17 cellular contexts compared by ENCODE assay signal in the genomic region with DNA sequence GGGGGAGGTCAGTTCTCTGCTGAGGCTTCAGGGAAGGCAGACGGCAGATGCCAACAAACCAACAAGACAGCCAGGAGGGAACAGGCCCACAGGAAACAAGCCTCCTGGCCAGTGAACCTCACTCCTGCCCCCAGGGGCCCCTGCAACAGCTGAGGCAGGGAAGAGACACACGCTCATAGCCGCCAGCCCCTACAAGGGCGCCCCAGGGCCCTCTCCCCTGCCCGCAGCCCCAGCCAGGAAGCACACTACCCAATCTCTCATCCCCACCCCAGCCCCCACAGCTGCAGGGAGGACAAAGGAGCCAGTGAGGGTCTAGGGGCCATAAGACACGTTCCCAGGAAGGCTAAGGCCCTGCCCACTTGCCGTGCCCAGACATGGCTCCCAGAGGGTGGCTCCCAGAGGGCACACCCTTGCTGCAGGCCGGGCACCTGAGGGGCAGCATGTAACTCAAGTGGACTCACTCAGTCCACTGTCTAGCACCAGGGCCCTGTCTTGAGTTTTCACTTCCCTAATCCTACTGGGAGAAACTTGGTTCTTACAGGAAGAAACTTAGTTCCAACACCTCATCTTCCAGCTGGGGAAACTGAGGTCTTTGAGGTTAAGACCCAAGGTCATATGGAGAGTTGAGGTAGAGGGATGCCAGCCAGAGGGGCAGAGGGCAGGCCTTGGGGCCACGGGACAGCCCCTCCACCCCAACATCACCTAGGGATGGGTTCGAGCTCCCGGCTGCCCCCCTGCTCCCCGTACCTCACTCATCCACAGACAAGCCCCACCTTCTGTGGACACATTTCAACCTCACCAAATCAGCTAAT. TPM values are rescaled to one million over a fixed set of nuclear protein-coding genes. Genes with fewer than 3 reads are reported as not detected.
DNase-seq lines count a peak whose midpoint lies in the region; ATAC-seq, FAIRE-seq and TF ChIP-seq lines count a peak whose summit lies in the region.
"Had no signal": no experiment of that assay in that cellular context is flagged by ENCODE, and none has a peak within 500 bp of the region (broad histone marks: within the 10 kb centered on the region; RNA-seq: fewer than 3 reads in every experiment).

No MANE protein-coding gene starts in this region.

- FAIRE-seq in K562 (lab: Jason Lieb, UNC), result no peak
- FAIRE-seq: small intestine had no signal

- H3K9me3 ChIP-seq in KOPT-K1 (ENCODE audit: insufficient read depth, low read length, poor library complexity, severe bottlenecking), result no peaks in the 10 kb centered on the region
- H3K9me3 ChIP-seq in K562 (replicated peaks; ENCODE audit: control insufficient read depth, insufficient read depth, low read depth, low read length), result no peaks in the 10 kb centered on the region
- H3K9me3 ChIP-seq in neural progenitor cell (ENCODE audit: low read depth), result no peaks in the 10 kb centered on the region
- H3K9me3 ChIP-seq in endodermal cell (ENCODE audit: control insufficient read depth, low read length), result no peaks in the 10 kb centered on the region
- H3K9me3 ChIP-seq in colonic mucosa, result no peaks in the 10 kb centered on the region
- H3K9me3 ChIP-seq: lower lobe of right lung had no signal

- no peak for TF ChIP-seq RAD21 in K562 (CRISPR knock-in tag; conservative IDR thresholded peaks at IDR 0.05 in 1 of 2, IDR thresholded peaks at IDR 0.05 in 1 of 2)

- peaks cover 9% of the 10 kb centered on the region for H3K36me3 Mint-ChIP-seq in activated CD4-positive, alpha-beta memory T cell treated with anti-CD3 and anti-CD28 coated beads, Interleukin-2, amount 10 ng/mL, durations not matched to agents 7 days and 5 days (ENCODE audit: low read depth)
- no peaks in the 10 kb centered on the region for H3K36me3 Mint-ChIP-seq in activated CD4-positive, alpha-beta memory T cell treated with anti-CD3 and anti-CD28 coated beads for 36 hours
- H3K36me3 Mint-ChIP-seq in neural progenitor cell, result peaks cover 5% of the 10 kb centered on the region
- peaks cover 8% of the 10 kb centered on the region for H3K36me3 Mint-ChIP-seq in endodermal cell (ENCODE audit: low read depth)

- H3K27me3 Mint-ChIP-seq in activated CD4-positive, alpha-beta memory T cell treated with anti-CD3 and anti-CD28 coated beads, Interleukin-2, amount 10 ng/mL, durations not matched to agents 7 days and 5 days, result no peaks in the 10 kb centered on the region
- no peaks in the 10 kb centered on the region for H3K27me3 Mint-ChIP-seq in activated CD4-positive, alpha-beta memory T cell treated with anti-CD3 and anti-CD28 coated beads for 36 hours
- peaks cover 17% of the 10 kb centered on the region for H3K27me3 Mint-ChIP-seq in neural progenitor cell (ENCODE audit: insufficient read depth, low read depth)
- H3K27me3 Mint-ChIP-seq in endodermal cell (ENCODE audit: insufficient read depth), result no peaks in the 10 kb centered on the region

- H3K9me3 Mint-ChIP-seq in activated CD4-positive, alpha-beta memory T cell treated with anti-CD3 and anti-CD28 coated beads, Interleukin-2, amount 10 ng/mL, durations not matched to agents 7 days and 5 days, result no peaks in the 10 kb centered on the region
- no peaks in the 10 kb centered on the region for H3K9me3 Mint-ChIP-seq in activated CD4-positive, alpha-beta memory T cell treated with anti-CD3 and anti-CD28 coated beads for 36 hours
- H3K9me3 Mint-ChIP-seq in neural progenitor cell, result no peaks in the 10 kb centered on the region
- no peaks in the 10 kb centered on the region for H3K9me3 Mint-ChIP-seq in endodermal cell

- peak; percentile 23 for DNase-seq in activated CD4-positive, alpha-beta memory T cell treated with anti-CD3 and anti-CD28 coated beads, Interleukin-2, amount 10 ng/mL, durations not matched to agents 7 days and 5 days
- DNase-seq in activated CD4-positive, alpha-beta memory T cell treated with anti-CD3 and anti-CD28 coated beads for 36 hours, result no peak
- DNase-seq in K562 (ENCODE audit: extremely low read depth in 1 of 4, low spot score in 3 of 4) (no peak), neural progenitor cell (ENCODE audit: low spot score) (peak; percentile 33), endodermal cell (no peak), colonic mucosa (no peak)
- DNase-seq: ACHN, activated gamma-delta T cell, foreskin keratinocyte, KBM-7, lower lobe of right lung, NCI-H510A, nucleus accumbens had no signal

- no peak overlapping the region for H3K4me2 ChIP-seq in K562 (ENCODE audit: insufficient read depth, low read length)
- peak overlapping the region; percentile 69 for H3K4me2 ChIP-seq in neural progenitor cell

- H3K27ac Mint-ChIP-seq in activated CD4-positive, alpha-beta memory T cell treated with anti-CD3 and anti-CD28 coated beads, Interleukin-2, amount 10 ng/mL, durations not matched to agents 7 days and 5 days, result peak overlapping the region; percentile 88
- H3K27ac Mint-ChIP-seq in activated CD4-positive, alpha-beta memory T cell treated with anti-CD3 and anti-CD28 coated beads for 36 hours, result no peak overlapping the region
- no peak overlapping the region for H3K27ac Mint-ChIP-seq in neural progenitor cell
- no peak overlapping the region for H3K27ac Mint-ChIP-seq in endodermal cell

- H3K4me1 ChIP-seq in K562 (replicated peaks in 1 of 2; ENCODE audit: control insufficient read depth in 2 of 2, insufficient read depth in 2 of 2, low read length in 2 of 2) (peaks cover 0 to 8% of the 10 kb centered on the region in 2 experiments; a peak in 1 of 5 replicates), neural progenitor cell (peaks cover 54% of the 10 kb centered on the region), endodermal cell (ENCODE audit: control insufficient read depth, insufficient read depth, low read length) (no peaks in the 10 kb centered on the region), colonic mucosa (no peaks in the 10 kb centered on the region)
- H3K4me1 ChIP-seq: foreskin keratinocyte, lower lobe of right lung had no signal

- CTCF ChIA-PET in activated CD4-positive, alpha-beta memory T cell treated with anti-CD3 and anti-CD28 coated beads, Interleukin-2, amount 10 ng/mL, durations not matched to agents 7 days and 5 days (lab: Charles Lee), result interaction anchor here (0.5 to 4.6 kb wide), 8 partner anchors 16 to 223 kb away, joined by 3 to 25 read pairs (median 7); a partner anchor contains a TSS
- CTCF ChIA-PET in activated CD4-positive, alpha-beta memory T cell treated with anti-CD3 and anti-CD28 coated beads for 36 hours (lab: Charles Lee), result interaction anchor here (1.6 to 2.8 kb wide), 4 partner anchors 19 to 223 kb away, joined by 3 to 11 read pairs (median 7); no protein-coding TSS in a partner anchor
- CTCF ChIA-PET in K562 (lab: Yijun Ruan, JAX; ENCODE audit: low intra/inter-chr PET ratio), result no interaction called here

- peaks cover 20% of the 10 kb centered on the region for H3F3A ChIP-seq in neural progenitor cell (ENCODE audit: low read depth)

- no peak for TF ChIP-seq EP300 in K562 (IDR thresholded peaks at IDR 0.05; ENCODE audit: low read length)

- H3K36me3 ChIP-seq in KOPT-K1 (ENCODE audit: insufficient read depth, low read length), result no peaks in the 10 kb centered on the region
- no peaks in the 10 kb centered on the region for H3K36me3 ChIP-seq in K562 (ENCODE audit: control insufficient read depth, insufficient read depth, low read length)
- H3K36me3 ChIP-seq in neural progenitor cell, result no peaks in the 10 kb centered on the region
- no peaks in the 10 kb centered on the region for H3K36me3 ChIP-seq in endodermal cell (ENCODE audit: control insufficient read depth, insufficient read depth, low read length)
- H3K36me3 ChIP-seq in colonic mucosa, result no peaks in the 10 kb centered on the region
- H3K36me3 ChIP-seq: lower lobe of right lung had no signal

- H3K9me1 ChIP-seq in K562 (ENCODE audit: control insufficient read depth, insufficient read depth, low read length), result no peaks in the 10 kb centered on the region

- H3K4me3 Mint-ChIP-seq in activated CD4-positive, alpha-beta memory T cell treated with anti-CD3 and anti-CD28 coated beads, Interleukin-2, amount 10 ng/mL, durations not matched to agents 7 days and 5 days, result peak overlapping the region; percentile 87
- no peak overlapping the region for H3K4me3 Mint-ChIP-seq in activated CD4-positive, alpha-beta memory T cell treated with anti-CD3 and anti-CD28 coated beads for 36 hours
- H3K4me3 Mint-ChIP-seq in neural progenitor cell (no peak overlapping the region), endodermal cell (no peak overlapping the region)

- H3K4me1 Mint-ChIP-seq in activated CD4-positive, alpha-beta memory T cell treated with anti-CD3 and anti-CD28 coated beads, Interleukin-2, amount 10 ng/mL, durations not matched to agents 7 days and 5 days, result peaks cover 42% of the 10 kb centered on the region
- peaks cover 9% of the 10 kb centered on the region for H3K4me1 Mint-ChIP-seq in activated CD4-positive, alpha-beta memory T cell treated with anti-CD3 and anti-CD28 coated beads for 36 hours (ENCODE audit: low read depth)
- H3K4me1 Mint-ChIP-seq in neural progenitor cell (peaks cover 24% of the 10 kb centered on the region), endodermal cell (peaks cover 21% of the 10 kb centered on the region)

- H3K27me3 ChIP-seq in K562 (ENCODE audit: control insufficient read depth in 2 of 2, insufficient read depth in 2 of 2, low read length in 2 of 2) (no peaks in the 10 kb centered on the region), neural progenitor cell (no peaks in the 10 kb centered on the region), endodermal cell (ENCODE audit: control insufficient read depth, insufficient read depth, low read length, poor library complexity, severe bottlenecking) (no peaks in the 10 kb centered on the region), colonic mucosa (no peaks in the 10 kb centered on the region)
- H3K27me3 ChIP-seq: foreskin keratinocyte had no signal

- ATAC-seq in K562 (no peak; the same call in 2 of the 3 replicates), HG03025 (IDR thresholded peaks at IDR 0.05; ENCODE audit: low FRiP score, unreplicated experiment) (no peak)
- ATAC-seq: foreskin keratinocyte, HCT116 had no signal

- H4K20me1 ChIP-seq in K562 (replicated peaks; ENCODE audit: control insufficient read depth, insufficient read depth, low read length), result peaks cover 3% of the 10 kb centered on the region; the same call in 1 of the 2 replicates
- H4K20me1 ChIP-seq in neural progenitor cell (ENCODE audit: low read depth), result no peaks in the 10 kb centered on the region

- intact Hi-C loops in activated CD4-positive, alpha-beta memory T cell treated with anti-CD3 and anti-CD28 coated beads for 36 hours (cut with micrococcal nuclease), result no loop called here
- intact Hi-C loops in K562 (cut with micrococcal nuclease) (no loop called here), colonic mucosa (cut with DNase I) (no loop called here)

- H3K4me3 ChIP-seq in K562, result no peak overlapping the region
- H3K4me3 ChIP-seq in neural progenitor cell, result no peak overlapping the region
- H3K4me3 ChIP-seq in endodermal cell (ENCODE audit: low read length), result no peak overlapping the region
- H3K4me3 ChIP-seq in colonic mucosa, result no peak overlapping the region
- H3K4me3 ChIP-seq: lower lobe of right lung had no signal

- BruUV-seq in K562 (replicated peaks; lab: Mats Ljungman, UMichigan), result no TSS peak

- H3K79me2 ChIP-seq in K562 (ENCODE audit: control insufficient read depth, insufficient read depth, low read length) (no peaks in the 10 kb centered on the region), neural progenitor cell (ENCODE audit: low read depth) (no peaks in the 10 kb centered on the region)

- H2AFZ ChIP-seq in K562 (ENCODE audit: low read depth, low read length), result no peak overlapping the region
- no peak overlapping the region for H2AFZ ChIP-seq in neural progenitor cell (replicated peaks)

- in situ Hi-C loops in K562 (cut with MboI), result no loop called here

- TF ChIP-seq POLR2A in K562 (conservative IDR thresholded peaks at IDR 0.05), result no peak

- TF ChIP-seq CTCF in K562 (IDR thresholded peaks at IDR 0.05 in 2 of 3, conservative IDR thresholded peaks at IDR 0.05 in 1 of 3; ENCODE audit: insufficient read depth in 2 of 3, low read depth in 1 of 3, low read length in 3 of 3) (no peak), neural progenitor cell (IDR thresholded peaks at IDR 0.05) (no peak), endodermal cell (conservative IDR thresholded peaks at IDR 0.05) (no peak), colonic mucosa (IDR thresholded peaks at IDR 0.05) (no peak)

- POLR2A ChIA-PET in activated CD4-positive, alpha-beta memory T cell treated with anti-CD3 and anti-CD28 coated beads, Interleukin-2, amount 10 ng/mL, durations not matched to agents 7 days and 5 days (lab: Charles Lee), result interaction anchor here (0.8 to 1.9 kb wide), 8 partner anchors 8 to 279 kb away, joined by 3 to 15 read pairs (median 4); a partner anchor contains a TSS
- POLR2A ChIA-PET in activated CD4-positive, alpha-beta memory T cell treated with anti-CD3 and anti-CD28 coated beads for 36 hours (lab: Charles Lee), result no interaction called here
- POLR2A ChIA-PET in K562 (lab: Yijun Ruan, JAX), result interaction anchor here (1.1 kb wide), 1 partner anchor 29 kb away, joined by 3 read pairs; no protein-coding TSS in a partner anchor

- WGBS in K562 (ENCODE audit: insufficient coverage, low coverage, missing lambda C conversion rate), result 58% methylated on average over 5 of the region's 12 CpGs
- 91 to 96% methylated on average over 3 to 12 of the region's 12 CpGs for WGBS in endodermal cell (ENCODE audit: insufficient coverage in 1 of 2, insufficient read length in 1 of 2), 2 experiments

- H3K27ac ChIP-seq in KOPT-K1 (ENCODE audit: low read depth, low read length, poor library complexity, severe bottlenecking) (peak overlapping the region; percentile 59), K562 (ENCODE audit: extremely low read depth, low read depth, low read length) (no peak overlapping the region), neural progenitor cell (peak overlapping the region; percentile 75), endodermal cell (ENCODE audit: low read depth, low read length) (no peak overlapping the region), colonic mucosa (no peak overlapping the region)
- H3K27ac ChIP-seq: foreskin keratinocyte, lower lobe of right lung had no signal

- H3K9ac ChIP-seq in K562 (ENCODE audit: insufficient read depth in 1 of 2, low read depth in 2 of 2, low read length in 2 of 2) (no peak overlapping the region), neural progenitor cell (no peak overlapping the region), endodermal cell (ENCODE audit: extremely low read depth, low read length, poor library complexity, severe bottlenecking) (no peak overlapping the region), colonic mucosa (ENCODE audit: low read depth in 2 of 2, low read length in 2 of 2) (no peak overlapping the region)

RNA-seq across cellular contexts. Expression of a gene that starts 37.3 kb away (rescaled TPM):
- total RNA-seq in activated CD4-positive, alpha-beta memory T cell treated with anti-CD3 and anti-CD28 coated beads, Interleukin-2, amount 10 ng/mL, durations not matched to agents 7 days and 5 days, result not detected
- total RNA-seq in activated CD4-positive, alpha-beta memory T cell treated with anti-CD3 and anti-CD28 coated beads for 36 hours, result not detected
- total RNA-seq in K562 (2011; cell fraction: chromatin; rRNA removed; ENCODE audit: low replicate concordance), result 0.28 TPM in 1 of 2 replicates, not detected in the other
- 0.17 TPM in 1 of 2 replicates, not detected in the other for total RNA-seq in K562 (2011; cell fraction: nucleolus; rRNA removed)
- not detected in 2 replicates for total RNA-seq in K562 (2011; cell fraction: nucleoplasm; rRNA removed)
- total RNA-seq in K562 (2014; rRNA removed), result 0.20 and 0.32 TPM in 2 replicates
- total RNA-seq in K562 (2014; rRNA removed; fragmentation: Illumina TruSeq; extraction: Trizol), result not detected in 2 replicates
- not detected in 2 replicates for total RNA-seq in K562 (2015; rRNA removed; fragmentation: Illumina TruSeq; extraction: Trizol)
- total RNA-seq in K562 (2021), result 0.18 TPM in 1 of 2 replicates, not detected in the other
- polyA plus RNA-seq in K562 (2011; rRNA removed), result 0.10 and 0.22 TPM in 2 replicates
- polyA plus RNA-seq in K562 (2011; cell fraction: cytosol; rRNA removed), result 0.07 and 0.16 TPM in 2 replicates
- 0.11 and 0.21 TPM in 2 replicates for polyA plus RNA-seq in K562 (2011; cell fraction: nucleus; rRNA removed)
- polyA plus RNA-seq in K562 (2012), result 0.04 and 0.11 TPM in 2 replicates
- not detected in 2 replicates for polyA plus RNA-seq in K562 (2014; fragmentation: Illumina TruSeq; extraction: Trizol)
- not detected for polyA plus RNA-seq in K562 (2014; fragmentation: Nextera tagmentation; extraction: Ambion mirVana)
- polyA plus RNA-seq in K562 (2014; rRNA removed), result 0.21 TPM in 1 of 2 replicates, not detected in the other
- polyA minus RNA-seq in K562 (2011; rRNA and poly(A)+ RNA removed), result not detected in 2 replicates
- polyA minus RNA-seq in K562 (2011; cell fraction: cytosol; rRNA and poly(A)+ RNA removed), result not detected in 2 replicates
- 0.27 and 0.33 TPM in 2 replicates for polyA minus RNA-seq in K562 (2011; cell fraction: nucleus; rRNA and poly(A)+ RNA removed)
- total RNA-seq in neural progenitor cell (ENCODE audit: low replicate concordance), result 0.43 and 7.3 TPM in 2 replicates
- 1 to 10 TPM in 1 of 2 donors, under 1 TPM in 1; 0.35 to 1.1 TPM for total RNA-seq in endodermal cell
- 0.25 TPM for polyA plus RNA-seq in endodermal cell (2013, experiment 1 of 2)
- polyA plus RNA-seq in endodermal cell (2013, experiment 2 of 2), result 0.17 TPM
- total RNA-seq in colonic mucosa, result 1 to 10 TPM; 1.1 to 2.0 TPM
- total RNA-seq: foreskin keratinocyte, lower lobe of right lung had no signal
- polyA plus RNA-seq: foreskin keratinocyte had no signal

Comparison
In these comparisons a context has a peak if more than half of its experiments do, and no peak if none do; other contexts are left out.
1. DNase-seq: peak in activated CD4-positive, alpha-beta memory T cell treated with anti-CD3 and anti-CD28 coated beads, Interleukin-2, amount 10 ng/mL, durations not matched to agents 7 days and 5 days (single experiment) and neural progenitor cell (single experiment); none in activated CD4-positive, alpha-beta memory T cell treated with anti-CD3 and anti-CD28 coated beads for 36 hours (single experiment), K562 (0 of 4), endodermal cell (single experiment) and colonic mucosa (single experiment).
2. H3K27ac ChIP-seq: peak in KOPT-K1 (single experiment) and neural progenitor cell (single experiment); none in K562 (single experiment), endodermal cell (single experiment) and colonic mucosa (single experiment).